In genomic region chr4:53484911-53485459, GRCh38 we compare ENCODE assay signal across 15 cellular contexts.
DNase-seq lines count a peak whose midpoint lies in the region; ATAC-seq, FAIRE-seq and TF ChIP-seq lines count a peak whose summit lies in the region.
"Had no signal": no experiment of that assay in that cellular context is flagged by ENCODE, and none has a peak within 500 bp of the region (broad histone marks: within the 10 kb centered on the region; RNA-seq: fewer than 3 reads in every experiment).

No MANE protein-coding gene starts in this region.

- DNase-seq in AG10803 (ENCODE audit: low read depth), result peak; percentile 16
- DNase-seq in OCI-M1 (lab: John Stamatoyannopoulos, UW), result peak; percentile 54
- DNase-seq in fibroblast of peridontal ligament (ENCODE audit: extremely low read depth), result peak; percentile 41
- DNase-seq in sciatic nerve (ENCODE audit: low spot score), result no peak
- DNase-seq in GM12891 (ENCODE audit: insufficient read length, low spot score), result no peak
- DNase-seq in AG08395 (ENCODE audit: low spot score), result no peak
- DNase-seq in D721Med (ENCODE audit: insufficient read length, low spot score), result no peak
- DNase-seq: CD8-positive, alpha-beta T cell; DND-41; GF-D8; NCI-H1092 treated with DMSO at 0.1 percent for 48 hours; NCI-H1694 treated with DMSO at 0.1 percent for 48 hours; NCI-H69; SHP77 had no signal

- no peak for FAIRE-seq in GM12891 (lab: Jason Lieb, UNC)
- no peak for FAIRE-seq in D721Med (lab: Jason Lieb, UNC)

- no peak overlapping the region for H3K4me3 ChIP-seq in AG10803 (ENCODE audit: low read length)

- no peak for TF ChIP-seq POLR2A in GM12891 (IDR thresholded peaks at IDR 0.05; ENCODE audit: low read depth, low read length)

- intact Hi-C loops in sciatic nerve (cut with DNase I), result no loop called here

- ATAC-seq in sciatic nerve, result peak; percentile 75
- ATAC-seq: CD8-positive, alpha-beta T cell; Panc1 had no signal

- TF ChIP-seq CTCF in AG10803 (conservative IDR thresholded peaks at IDR 0.05; ENCODE audit: low read length) (no peak), D721Med (IDR thresholded peaks at IDR 0.05; ENCODE audit: insufficient read depth, missing control alignments) (no peak)

TF ChIP-seq in GM12891, 5 proteins besides CTCF, POLR2A, EP300 and RAD21:
- no peak for TF ChIP-seq SPI1 (IDR thresholded peaks at IDR 0.05; ENCODE audit: low read depth, low read length)
- no peak for TF ChIP-seq POU2F2 (IDR thresholded peaks at IDR 0.05; ENCODE audit: low read depth, low read length)
- TF ChIP-seq TAF1 (IDR thresholded peaks at IDR 0.05; ENCODE audit: low read depth, low read length), result no peak
- TF ChIP-seq POLR2AphosphoS5 (IDR thresholded peaks at IDR 0.05; ENCODE audit: low read depth, low read length), result no peak
- no peak for TF ChIP-seq PAX5 (IDR thresholded peaks at IDR 0.05; ENCODE audit: insufficient read depth, low read length, severe bottlenecking)

Comparison
In these comparisons a context has a peak if more than half of its experiments do, and no peak if none do; other contexts are left out.
1. DNase-seq: peak in AG10803 (single experiment), OCI-M1 (single experiment) and fibroblast of peridontal ligament (single experiment); none in sciatic nerve (single experiment), GM12891 (single experiment), AG08395 (single experiment) and D721Med (single experiment).